ENCODE assay signal across 19 cellular contexts in genomic region chr7:95811846-95812445, GRCh38. TPM values are rescaled to one million over a fixed set of nuclear protein-coding genes. Genes with fewer than 3 reads are reported as not detected.
DNase-seq lines count a peak whose midpoint lies in the region.
"Had no signal": no experiment of that assay in that cellular context is flagged by ENCODE, and none has a peak within 500 bp of the region (broad histone marks: within the 10 kb centered on the region; RNA-seq: fewer than 3 reads in every experiment).

No MANE protein-coding gene starts in this region.

- H3K4me3 ChIP-seq in Karpas-422 (ENCODE audit: low read length): no peak overlapping the region
- H3K4me3 ChIP-seq: cardiac muscle cell, left lung, psoas muscle had no signal

- H3K9ac ChIP-seq in Karpas-422 (ENCODE audit: low read length): no peak overlapping the region

- H3K79me2 ChIP-seq in Karpas-422 (ENCODE audit: low read length): no peaks in the 10 kb centered on the region

- H3K36me3 ChIP-seq in Karpas-422 (ENCODE audit: insufficient read depth, low read length): no peaks in the 10 kb centered on the region
- H3K36me3 ChIP-seq: left lung had no signal

- H3K4me2 ChIP-seq in Karpas-422 (ENCODE audit: low read depth, low read length, poor library complexity, severe bottlenecking): no peak overlapping the region

- H3K4me1 ChIP-seq in Karpas-422 (ENCODE audit: low read length): no peaks in the 10 kb centered on the region
- H3K4me1 ChIP-seq: left lung, psoas muscle had no signal

- H3K9me3 ChIP-seq in Karpas-422 (ENCODE audit: low read length): no peaks in the 10 kb centered on the region
- H3K9me3 ChIP-seq: left lung, psoas muscle had no signal

- H2AFZ ChIP-seq in Karpas-422 (ENCODE audit: low read length): no peak overlapping the region

- H4K20me1 ChIP-seq in Karpas-422 (ENCODE audit: insufficient read depth, low read depth, low read length): no peaks in the 10 kb centered on the region

- H3K27ac ChIP-seq in Karpas-422 (ENCODE audit: low read length): no peak overlapping the region
- H3K27ac ChIP-seq: cardiac muscle cell, left lung, psoas muscle had no signal

- H3K9me2 ChIP-seq in Karpas-422 (replicated peaks; ENCODE audit: insufficient read depth, low read length): no peaks in the 10 kb centered on the region

- no peaks in the 10 kb centered on the region for H3K27me3 ChIP-seq in Karpas-422 (ENCODE audit: low read length)
- H3K27me3 ChIP-seq: cardiac muscle cell, left lung had no signal

- DNase-seq in AG20443 (ENCODE audit: low spot score) (peak; percentile 14), NCI-H1092 (lab: John Stamatoyannopoulos, UW) (peak; percentile 86), RPMI7951 (ENCODE audit: low read depth) (peak; percentile 49), fibroblast of peridontal ligament (ENCODE audit: extremely low read depth) (peak; percentile 66), NOMO-1 treated with dmso at 0.1 percent for 144 hours (lab: John Stamatoyannopoulos, UW; ENCODE audit: unreplicated experiment) (no peak), DMS53 treated with DMSO at 0.1 percent for 48 hours (lab: John Stamatoyannopoulos, UW; ENCODE audit: unreplicated experiment) (no peak), Karpas-422 (no peak)
- no peak for DNase-seq in activated CD4-positive, alpha-beta T cell treated with anti-CD3 and anti-CD28 coated beads, Interleukin-2, amount 50 U/mL, for 1 hour
- DNase-seq: activated CD4-positive, alpha-beta T cell treated with anti-CD3 and anti-CD28 coated beads for 36 hours; activated naive CD8-positive, alpha-beta T cell treated with anti-CD3 and anti-CD28 coated beads, Interleukin-2, amount 50 U/mL, for 24 hours; CD4-positive, alpha-beta memory T cell; DND-41; glutamatergic neuron; KBM-7; left lung; psoas muscle; stimulated activated CD4-positive, alpha-beta T cell treated with anti-CD3 and anti-CD28 coated beads, Interleukin-4, amount 100 ng/mL, for 4 hours; SW 1271 had no signal

RNA-seq across cellular contexts. Expression of gene DYNC1I1, which starts 39.6 kb away (rescaled TPM):
- total RNA-seq in RPMI7951 (2014; rRNA removed; shearing (Covaris generic)): 2.0 and 2.5 TPM in 2 replicates
- total RNA-seq in Karpas-422 (2014; rRNA removed; shearing (Covaris generic); ENCODE audit: low replicate concordance): 0.40 TPM in 1 of 2 replicates, not detected in the other
- total RNA-seq: activated CD4-positive, alpha-beta T cell treated with anti-CD3 and anti-CD28 coated beads for 36 hours; CD4-positive, alpha-beta memory T cell had no signal

Comparison
In these comparisons a context has a peak if more than half of its experiments do, and no peak if none do; other contexts are left out.
1. DNase-seq: peak in AG20443 (single experiment), NCI-H1092 (single experiment), RPMI7951 (single experiment) and fibroblast of peridontal ligament (single experiment); none in NOMO-1 treated with dmso at 0.1 percent for 144 hours (single experiment), DMS53 treated with DMSO at 0.1 percent for 48 hours (single experiment), activated CD4-positive, alpha-beta T cell treated with anti-CD3 and anti-CD28 coated beads, Interleukin-2, amount 50 U/mL, for 1 hour (single experiment) and Karpas-422 (single experiment).